ENCODE assay signal across 2 cellular contexts in the genomic region with DNA sequence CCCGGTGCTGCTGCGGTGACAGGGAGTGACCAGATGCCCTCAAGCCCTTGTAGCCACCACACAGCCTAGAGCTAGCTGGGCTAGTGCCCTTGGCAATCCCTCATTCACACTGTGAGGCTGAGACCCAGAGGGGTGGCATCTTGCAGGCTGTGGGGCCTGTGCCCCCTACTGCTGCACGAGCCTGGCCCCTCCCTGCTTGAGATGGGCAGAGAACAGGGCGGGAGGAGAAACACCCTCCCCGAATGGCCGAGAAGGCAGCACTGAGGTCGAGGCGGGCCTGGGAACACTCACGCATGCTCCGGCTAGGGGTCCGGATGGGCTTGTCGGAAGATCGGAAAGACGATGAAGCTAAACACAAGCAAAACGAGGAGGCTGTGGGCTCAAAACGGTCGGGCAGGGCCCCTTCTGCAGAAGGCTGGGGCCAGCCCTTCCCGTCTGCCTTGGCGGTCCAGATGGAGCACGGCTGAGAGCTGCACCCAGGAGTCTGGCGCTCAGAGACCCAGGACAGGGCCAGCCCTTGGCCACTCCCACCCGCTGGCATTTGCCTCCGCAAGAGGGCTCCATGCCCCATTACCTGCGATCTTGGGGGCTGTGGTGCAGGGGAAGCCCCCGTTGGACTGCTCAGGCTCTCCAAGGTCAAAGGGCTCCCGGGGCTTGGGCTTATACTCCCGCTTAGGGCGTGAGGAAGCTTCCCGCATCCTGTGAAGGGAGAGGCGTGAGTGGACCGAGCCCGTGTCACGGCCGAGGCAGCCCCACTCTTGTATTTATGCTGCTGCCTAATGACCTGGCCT.
TF ChIP-seq lines count a peak whose summit lies in the region.

No MANE protein-coding gene starts in this region.

TF ChIP-seq in HCT116, 20 proteins besides CTCF, POLR2A, EP300 and RAD21 (continued from another document):
- no peak for TF ChIP-seq SRF (IDR thresholded peaks at IDR 0.05; ENCODE audit: low read depth)
TF ChIP-seq in HCT116: peak in this region for 0.

TF ChIP-seq in K562, 482 proteins besides CTCF, POLR2A, EP300 and RAD21 (continued from another document):
- TF ChIP-seq CREBBP (IDR thresholded peaks at IDR 0.05; ENCODE audit: low read depth, low read length), result no peak
- TF ChIP-seq STAG1 (CRISPR knock-in tag; IDR thresholded peaks at IDR 0.05; ENCODE audit: borderline replicate concordance), result no peak
- no peak for TF ChIP-seq XRCC5 (IDR thresholded peaks at IDR 0.05; ENCODE audit: low read depth, low read length)
- no peak for TF ChIP-seq PCBP1 (IDR thresholded peaks at IDR 0.05; ENCODE audit: low read depth, low read length, poor library complexity, severe bottlenecking)
- 0 out of 2 replicates have a peak, but pooled peaks have one; percentile 15 for TF ChIP-seq MYNN (IDR thresholded peaks at IDR 0.05)
- no peak for TF ChIP-seq MYNN (CRISPR knock-in tag; IDR thresholded peaks at IDR 0.05)
- no peak for TF ChIP-seq YY1 (IDR thresholded peaks at IDR 0.05; ENCODE audit: borderline replicate concordance in 1 of 3, control insufficient read depth in 1 of 3, extremely low read depth in 1 of 3, insufficient read depth in 3 of 3, insufficient read length in 1 of 3, insufficient replicate concordance in 2 of 3, low read depth in 1 of 3, low read length in 2 of 3)
- no peak for TF ChIP-seq NR4A1 (CRISPR knock-in tag; IDR thresholded peaks at IDR 0.05)
- no peak for TF ChIP-seq NR4A1 (tag; IDR thresholded peaks at IDR 0.05)
- no peak for TF ChIP-seq SAFB (IDR thresholded peaks at IDR 0.05; ENCODE audit: borderline replicate concordance, low read depth, low read length)
- no peak for TF ChIP-seq ZNF140 (CRISPR knock-in tag; IDR thresholded peaks at IDR 0.05)
- TF ChIP-seq ZNF124 (CRISPR knock-in tag; IDR thresholded peaks at IDR 0.05), result no peak
- TF ChIP-seq RBM22 (IDR thresholded peaks at IDR 0.05; ENCODE audit: low read depth, low read length, poor library complexity, severe bottlenecking), result peak; percentile 63
- no peak for TF ChIP-seq MCM5 (IDR thresholded peaks at IDR 0.05; ENCODE audit: low read depth)
- no peak for TF ChIP-seq ZSCAN32 (CRISPR knock-in tag; IDR thresholded peaks at IDR 0.05)
- no peak for TF ChIP-seq ZNF282 (CRISPR knock-in tag; IDR thresholded peaks at IDR 0.05)
- TF ChIP-seq, protein P1, sequence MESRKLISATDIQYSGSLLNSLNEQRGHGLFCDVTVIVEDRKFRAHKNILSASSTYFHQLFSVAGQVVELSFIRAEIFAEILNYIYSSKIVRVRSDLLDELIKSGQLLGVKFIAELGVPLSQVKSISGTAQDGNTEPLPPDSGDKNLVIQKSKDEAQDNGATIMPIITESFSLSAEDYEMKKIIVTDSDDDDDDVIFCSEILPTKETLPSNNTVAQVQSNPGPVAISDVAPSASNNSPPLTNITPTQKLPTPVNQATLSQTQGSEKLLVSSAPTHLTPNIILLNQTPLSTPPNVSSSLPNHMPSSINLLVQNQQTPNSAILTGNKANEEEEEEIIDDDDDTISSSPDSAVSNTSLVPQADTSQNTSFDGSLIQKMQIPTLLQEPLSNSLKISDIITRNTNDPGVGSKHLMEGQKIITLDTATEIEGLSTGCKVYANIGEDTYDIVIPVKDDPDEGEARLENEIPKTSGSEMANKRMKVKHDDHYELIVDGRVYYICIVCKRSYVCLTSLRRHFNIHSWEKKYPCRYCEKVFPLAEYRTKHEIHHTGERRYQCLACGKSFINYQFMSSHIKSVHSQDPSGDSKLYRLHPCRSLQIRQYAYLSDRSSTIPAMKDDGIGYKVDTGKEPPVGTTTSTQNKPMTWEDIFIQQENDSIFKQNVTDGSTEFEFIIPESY (CRISPR knock-in tag; IDR thresholded peaks at IDR 0.05), result peak; percentile 73
- TF ChIP-seq ZNF197 (CRISPR knock-in tag; IDR thresholded peaks at IDR 0.05; ENCODE audit: low read depth), result no peak
- TF ChIP-seq SUPT5H (IDR thresholded peaks at IDR 0.05), result peak; percentile 32; the same call in 1 of the 2 replicates
